ENCODE assay signal across 27 cellular contexts in genomic region chr12:93153321-93153720, GRCh38.
A peak's percentile ranks its signal among the peaks of the same experiment; 100 is the strongest.
DNase-seq lines count a peak whose midpoint lies in the region; ATAC-seq, FAIRE-seq and TF ChIP-seq lines count a peak whose summit lies in the region.
"Had no signal": no experiment of that assay in that cellular context is flagged by ENCODE, and none has a peak within 500 bp of the region (broad histone marks: within the 10 kb centered on the region; RNA-seq: fewer than 3 reads in every experiment).

No MANE protein-coding gene starts in this region.

- no peaks in the 10 kb centered on the region for H3K79me2 ChIP-seq in astrocyte (ENCODE audit: insufficient read depth, low read length)

- DNase-seq in AG04450 (ENCODE audit: low read depth, low spot score) (peak; percentile 42), IMR-90 (peak; percentile 86), astrocyte (ENCODE audit: low read depth) (peak; percentile 63), fibroblast of peridontal ligament (ENCODE audit: extremely low read depth) (peak; percentile 51), retina (no peak), DMS79 treated with DMSO at 0.1 percent for 48 hours (lab: John Stamatoyannopoulos, UW) (no peak), NCI-H1048 (lab: John Stamatoyannopoulos, UW) (no peak)
- DNase-seq in activated naive CD4-positive, alpha-beta T cell treated with Interleukin-2 at 50 U/mL for 16 hours, result no peak
- DNase-seq: activated CD4-positive, alpha-beta T cell treated with anti-CD3 and anti-CD28 coated beads, Interleukin-2, amount 50 U/mL, for 1 hour; aorta; COR-L47; effector CD8-positive, alpha-beta T cell; esophagus squamous epithelium; Karpas-422; NCI-H1417 treated with DMSO at 0.1 percent for 48 hours; NCI-H510A treated with DMSO at 0.1 percent for 48 hours; nephron progenitor cell; NK-92 treated with Interleukin-12 subunit alpha and Interleukin-12 subunit beta, amount 100 ng/mL, for 24 hours; posterior cingulate gyrus; WERI-Rb-1 had no signal

- ATAC-seq in IMR-90 (ENCODE audit: low read depth), result peak; percentile 63; the same call in 1 of the 2 replicates
- ATAC-seq: Panc1 had no signal

- no peak overlapping the region for H3K27ac Mint-ChIP-seq in astrocyte (ENCODE audit: unreplicated experiment)
- H3K27ac Mint-ChIP-seq: activated naive CD4-positive, alpha-beta T cell treated with anti-CD3 and anti-CD28 coated beads, Interleukin-2, amount 50 U/mL, for 24 hours; activated T-helper 1 cell treated with anti-CD3 and anti-CD28 coated beads, Interleukin-12 subunit alpha, Interleukin-12 subunit beta, Interleukin-2, Interleukin-4 antibody, amounts not matched to agents 30 ng/mL and 10 ng/mL and 1 ng/mL, durations not matched to agents 14 hours and 24 hours and 36 hours; nephron progenitor cell had no signal

- H2AK5ac ChIP-seq in IMR-90 (ENCODE audit: low read depth, low read length), result no peak overlapping the region

- POLR2A ChIA-PET in AG04450 (lab: Yijun Ruan, JAX), result interaction anchor here (1.6 kb wide), 1 partner anchor 9 kb away, joined by 10 read pairs; no protein-coding TSS in a partner anchor
- POLR2A ChIA-PET in IMR-90 (lab: Charles Lee; ENCODE audit: unreplicated experiment), result interaction anchor here (0.5 to 0.6 kb wide), 2 partner anchors 9 to 239 kb away, joined by 3 read pairs; no protein-coding TSS in a partner anchor

- WGBS in IMR-90 (ENCODE audit: extremely low coverage in 2 of 2, insufficient read length in 1 of 2), 2 experiments, result no CpG with 5 or more reads among the region's 3 CpGs

- no peak overlapping the region for H2BK15ac ChIP-seq in IMR-90 (ENCODE audit: low read depth, low read length)

- no peak overlapping the region for H3K4me3 Mint-ChIP-seq in astrocyte (ENCODE audit: unreplicated experiment)
- H3K4me3 Mint-ChIP-seq: activated naive CD4-positive, alpha-beta T cell treated with anti-CD3 and anti-CD28 coated beads, Interleukin-2, amount 50 U/mL, for 24 hours; activated T-helper 1 cell treated with anti-CD3 and anti-CD28 coated beads, Interleukin-12 subunit alpha, Interleukin-12 subunit beta, Interleukin-2, Interleukin-4 antibody, amounts not matched to agents 30 ng/mL and 10 ng/mL and 1 ng/mL, durations not matched to agents 14 hours and 24 hours and 36 hours; nephron progenitor cell had no signal

- no peaks in the 10 kb centered on the region for H3K36me3 ChIP-seq in IMR-90 (ENCODE audit: control insufficient read depth, insufficient read depth, low read length)
- no peaks in the 10 kb centered on the region for H3K36me3 ChIP-seq in astrocyte (ENCODE audit: insufficient read depth, low read length)
- H3K36me3 ChIP-seq: BLaER1, esophagus squamous epithelium, WERI-Rb-1 had no signal

- H3K18ac ChIP-seq in IMR-90 (ENCODE audit: low read depth, low read length), result no peak overlapping the region

- no peak overlapping the region for H2BK5ac ChIP-seq in IMR-90 (ENCODE audit: low read depth, low read length, poor library complexity, severe bottlenecking)

- H3K9me1 ChIP-seq in IMR-90 (ENCODE audit: insufficient read depth, low read length), result no peaks in the 10 kb centered on the region; the same call in 1 of the 2 replicates

- no peak for TF ChIP-seq CTCF in AG04450 (IDR thresholded peaks at IDR 0.05; ENCODE audit: low read depth, low read length)
- TF ChIP-seq CTCF in IMR-90 (conservative IDR thresholded peaks at IDR 0.05; ENCODE audit: low read depth, low read length), result no peak
- TF ChIP-seq CTCF in astrocyte (IDR thresholded peaks at IDR 0.05; ENCODE audit: insufficient read depth, low read depth, low read length), result no peak

- H3K9me3 Mint-ChIP-seq in astrocyte (ENCODE audit: unreplicated experiment), result peaks cover under 1% of the 10 kb centered on the region
- H3K9me3 Mint-ChIP-seq: activated naive CD4-positive, alpha-beta T cell treated with anti-CD3 and anti-CD28 coated beads, Interleukin-2, amount 50 U/mL, for 24 hours had no signal

- H3K4me3 ChIP-seq in AG04450 (ENCODE audit: low read depth, low read length) (no peak overlapping the region), IMR-90 (ENCODE audit: insufficient read depth, low read depth, low read length) (no peak overlapping the region), astrocyte (ENCODE audit: insufficient read depth, low read depth, low read length) (no peak overlapping the region)
- H3K4me3 ChIP-seq: BLaER1, esophagus squamous epithelium, SK-N-MC had no signal

- H4K5ac ChIP-seq in IMR-90 (ENCODE audit: low read depth, low read length), result no peak overlapping the region

- H3K4ac ChIP-seq in IMR-90 (ENCODE audit: low read depth, low read length), result peak overlapping the region; percentile 46; the same call in 1 of the 2 replicates

- H3K14ac ChIP-seq in IMR-90 (replicated peaks; ENCODE audit: low read depth, low read length), result no peak overlapping the region

- no peak for TF ChIP-seq POLR2A in IMR-90 (IDR thresholded peaks at IDR 0.05; ENCODE audit: low read depth, low read length)

- no peak overlapping the region for H2BK20ac ChIP-seq in IMR-90 (ENCODE audit: low read depth, low read length)

- H4K91ac ChIP-seq in IMR-90 (ENCODE audit: insufficient read depth, low read depth, low read length), result no peak overlapping the region

- H3K9me3 ChIP-seq in AG04450 (ENCODE audit: control insufficient read depth, insufficient read depth, low read length) (no peaks in the 10 kb centered on the region), IMR-90 (ENCODE audit: control insufficient read depth, insufficient read depth, low read length) (0 out of 2 replicates have a peak, but pooled peaks cover 3% of the 10 kb centered on the region), astrocyte (ENCODE audit: insufficient read depth, low read depth, low read length) (peaks cover 2% of the 10 kb centered on the region)

- H2AFZ ChIP-seq in IMR-90 (replicated peaks; ENCODE audit: low read length, poor library complexity), result peak overlapping the region; percentile 6
- peak overlapping the region; percentile 14 for H2AFZ ChIP-seq in astrocyte (ENCODE audit: low read depth, low read length)

- no peak overlapping the region for H3K23ac ChIP-seq in IMR-90 (ENCODE audit: low read depth, low read length)

- H3K4me2 ChIP-seq in IMR-90 (ENCODE audit: low read depth, low read length) (no peak overlapping the region), astrocyte (ENCODE audit: low read length) (no peak overlapping the region)
- H3K4me2 ChIP-seq: BLaER1 had no signal

- H3K9ac ChIP-seq in IMR-90 (ENCODE audit: low read depth, low read length) (no peak overlapping the region), astrocyte (ENCODE audit: low read length) (no peak overlapping the region)
- H3K9ac ChIP-seq: BLaER1 had no signal

- H4K20me1 ChIP-seq in IMR-90 (ENCODE audit: insufficient read depth, low read length), result no peaks in the 10 kb centered on the region
- H4K20me1 ChIP-seq in astrocyte (ENCODE audit: insufficient read depth, low read length), result no peaks in the 10 kb centered on the region
- H4K20me1 ChIP-seq: BLaER1 had no signal

- dilution Hi-C loops in IMR-90 (cut with HindIII; ENCODE audit: low sequenced_read_pairs, unreplicated experiment), result no loop called here

- H4K8ac ChIP-seq in IMR-90 (ENCODE audit: low read depth in 2 of 2, low read length in 2 of 2), result no peak overlapping the region

- CTCF ChIA-PET in AG04450 (lab: Charles Lee), result no interaction called here
- CTCF ChIA-PET in IMR-90 (lab: Yijun Ruan, JAX), result interaction anchor here (1.4 kb wide), 1 partner anchor 9 kb away, joined by 3 read pairs; no protein-coding TSS in a partner anchor

- H3K4me1 ChIP-seq in IMR-90 (ENCODE audit: control insufficient read depth, insufficient read depth, low read length), result no peaks in the 10 kb centered on the region
- no peaks in the 10 kb centered on the region for H3K4me1 ChIP-seq in astrocyte (ENCODE audit: insufficient read depth, low read length)
- H3K4me1 ChIP-seq: BLaER1 had no signal

- H3K27me3 ChIP-seq in AG04450 (ENCODE audit: control insufficient read depth, insufficient read depth, low read length) (no peaks in the 10 kb centered on the region), IMR-90 (ENCODE audit: control insufficient read depth, insufficient read depth, low read length) (no peaks in the 10 kb centered on the region), astrocyte (ENCODE audit: insufficient read depth, low read length) (no peaks in the 10 kb centered on the region)
- H3K27me3 ChIP-seq: BLaER1, esophagus squamous epithelium had no signal

- in situ Hi-C loops in IMR-90 (cut with MboI; ENCODE audit: low sequenced_read_pairs), result no loop called here

- intact Hi-C loops in IMR-90 (cut with micrococcal nuclease), result no loop called here

- no peak overlapping the region for H3K56ac ChIP-seq in IMR-90 (ENCODE audit: extremely low read depth, insufficient read depth, low read length)

- H3K27me3 Mint-ChIP-seq in astrocyte (ENCODE audit: low read depth, unreplicated experiment), result no peaks in the 10 kb centered on the region
- H3K27me3 Mint-ChIP-seq: activated naive CD4-positive, alpha-beta T cell treated with anti-CD3 and anti-CD28 coated beads, Interleukin-2, amount 50 U/mL, for 24 hours had no signal

- no peak for TF ChIP-seq RAD21 in IMR-90 (IDR thresholded peaks at IDR 0.05; ENCODE audit: low read length)

- H3K79me1 ChIP-seq in IMR-90 (ENCODE audit: low read depth in 1 of 2, low read length in 2 of 2), result no peaks in the 10 kb centered on the region

- no TSS peak for BruUV-seq in IMR-90 (replicated peaks; lab: Mats Ljungman, UMichigan)

- H3K4me1 Mint-ChIP-seq in astrocyte (ENCODE audit: low read depth, unreplicated experiment), result no peaks in the 10 kb centered on the region
- H3K4me1 Mint-ChIP-seq: activated naive CD4-positive, alpha-beta T cell treated with anti-CD3 and anti-CD28 coated beads, Interleukin-2, amount 50 U/mL, for 24 hours had no signal

- H3K27ac ChIP-seq in AG04450 (ENCODE audit: low read depth, low read length) (no peak overlapping the region), IMR-90 (ENCODE audit: insufficient read depth, low read length) (no peak overlapping the region), astrocyte (ENCODE audit: low read depth, low read length) (no peak overlapping the region)
- H3K27ac ChIP-seq: BLaER1, esophagus squamous epithelium, SK-N-MC, WERI-Rb-1 had no signal

- H2AK9ac ChIP-seq in IMR-90 (replicated peaks; ENCODE audit: low read depth, low read length, poor library complexity), result no peak overlapping the region

- no peak for FAIRE-seq in astrocyte (lab: Jason Lieb, UNC)
- FAIRE-seq: HTR-8/SVneo, urothelium cell line had no signal

- H2BK120ac ChIP-seq in IMR-90 (ENCODE audit: low read depth, low read length), result no peak overlapping the region

- no peaks in the 10 kb centered on the region for H3K36me3 Mint-ChIP-seq in astrocyte (ENCODE audit: low read depth, unreplicated experiment)

TF ChIP-seq in IMR-90, 13 proteins besides CTCF, POLR2A, EP300 and RAD21 (continues in another document):
- TF ChIP-seq MAZ (IDR thresholded peaks at IDR 0.05; ENCODE audit: borderline replicate concordance, low read depth, low read length) (no peak), USF2 (IDR thresholded peaks at IDR 0.05; ENCODE audit: low read depth, low read length) (no peak)

Comparison
In these comparisons a context has a peak if more than half of its experiments do, and no peak if none do; other contexts are left out.
1. DNase-seq: peak in AG04450 (single experiment), IMR-90 (single experiment), astrocyte (single experiment) and fibroblast of peridontal ligament (single experiment); none in retina (single experiment), activated naive CD4-positive, alpha-beta T cell treated with Interleukin-2 at 50 U/mL for 16 hours (single experiment), DMS79 treated with DMSO at 0.1 percent for 48 hours (single experiment) and NCI-H1048 (single experiment).